In genomic region chr15:59028387-59028955, GRCh38 we compare ENCODE assay signal across 23 cellular contexts. TPM values are rescaled to one million over a fixed set of nuclear protein-coding genes. Genes with fewer than 3 reads are reported as not detected.
DNase-seq lines count a peak whose midpoint lies in the region; ATAC-seq and TF ChIP-seq lines count a peak whose summit lies in the region.
"Had no signal": no experiment of that assay in that cellular context is flagged by ENCODE, and none has a peak within 500 bp of the region (broad histone marks: within the 10 kb centered on the region; RNA-seq: fewer than 3 reads in every experiment).

No MANE protein-coding gene starts in this region.

- no peaks in the 10 kb centered on the region for H3K4me1 ChIP-seq in mammary epithelial cell (ENCODE audit: insufficient read depth, low read length)
- H3K4me1 ChIP-seq: Caco-2 had no signal

- H3K9me3 Mint-ChIP-seq in activated CD4-positive, alpha-beta T cell treated with anti-CD3 and anti-CD28 coated beads, Interleukin-2, amount 10 ng/mL, durations not matched to agents 24 days and 14 days, result no peaks in the 10 kb centered on the region
- no peaks in the 10 kb centered on the region for H3K9me3 Mint-ChIP-seq in activated CD4-positive, alpha-beta T cell treated with anti-CD3 and anti-CD28 coated beads, Interleukin-2, amount 10 ng/mL, durations not matched to agents 7 days and 5 days
- H3K9me3 Mint-ChIP-seq in MCF 10A (ENCODE audit: unreplicated experiment), result no peaks in the 10 kb centered on the region
- H3K9me3 Mint-ChIP-seq: CD4-positive, alpha-beta memory T cell; GM23338; IgD-negative memory B cell had no signal

- H2AFZ ChIP-seq in mammary epithelial cell (ENCODE audit: low read depth, low read length), result no peak overlapping the region
- H2AFZ ChIP-seq: GM23338 had no signal

- dilution Hi-C loops in mammary epithelial cell (cut with HindIII; ENCODE audit: low sequenced_read_pairs), result no loop called here

- ATAC-seq in esophagus mucosa, result no peak
- ATAC-seq in HG02938 (IDR thresholded peaks at IDR 0.05; ENCODE audit: unreplicated experiment), result no peak
- ATAC-seq: GM23338, Panc1 had no signal

- no peaks in the 10 kb centered on the region for H4K20me1 ChIP-seq in mammary epithelial cell (ENCODE audit: insufficient read depth, low read length)

- POLR2A ChIA-PET in activated CD4-positive, alpha-beta T cell treated with anti-CD3 and anti-CD28 coated beads, Interleukin-2, amount 10 ng/mL, durations not matched to agents 7 days and 5 days (lab: Charles Lee), result interaction anchor here (0.6 kb wide), 1 partner anchor 146 kb away, joined by 4 read pairs; no protein-coding TSS in a partner anchor
- POLR2A ChIA-PET in MCF 10A (lab: Yijun Ruan, JAX), result no interaction called here

- WGBS in mammary epithelial cell (ENCODE audit: low coverage, missing lambda C conversion rate), result 100% methylated on average over 2 of the region's 4 CpGs

- no TSS peak for BruUV-seq in MCF 10A (replicated peaks; lab: Mats Ljungman, UMichigan)
- BruUV-seq in mammary epithelial cell (replicated peaks; lab: Mats Ljungman, UMichigan), result no TSS peak

- H3K4me2 ChIP-seq in mammary epithelial cell (ENCODE audit: insufficient read depth, low read depth, low read length), result no peak overlapping the region
- H3K4me2 ChIP-seq: BLaER1 treated with 17β-estradiol and CSF1 and Interleukin-3, amounts not matched to agents 10 nM and 100 nM; GM23338 had no signal

- no peak overlapping the region for H3K27ac ChIP-seq in mammary epithelial cell (ENCODE audit: insufficient read depth, low read depth, low read length)
- H3K27ac ChIP-seq: BLaER1 treated with 17β-estradiol and CSF1 and Interleukin-3, amounts not matched to agents 10 nM and 100 nM had no signal

- H3K36me3 ChIP-seq in mammary epithelial cell (ENCODE audit: insufficient read depth, low read length), result peaks cover 9% of the 10 kb centered on the region

- H3K79me2 ChIP-seq in mammary epithelial cell (ENCODE audit: insufficient read depth, low read length), result peaks cover 80% of the 10 kb centered on the region

- peaks cover 45% of the 10 kb centered on the region for H3K36me3 Mint-ChIP-seq in activated CD4-positive, alpha-beta T cell treated with anti-CD3 and anti-CD28 coated beads, Interleukin-2, amount 10 ng/mL, durations not matched to agents 24 days and 14 days (ENCODE audit: low read depth)
- H3K36me3 Mint-ChIP-seq in activated CD4-positive, alpha-beta T cell treated with anti-CD3 and anti-CD28 coated beads, Interleukin-2, amount 10 ng/mL, durations not matched to agents 7 days and 5 days (ENCODE audit: low read depth), result peaks cover 47% of the 10 kb centered on the region
- peaks cover 32% of the 10 kb centered on the region for H3K36me3 Mint-ChIP-seq in MCF 10A (ENCODE audit: insufficient read depth, unreplicated experiment)

- no peak overlapping the region for H3K4me3 ChIP-seq in mammary epithelial cell (replicated peaks in 1 of 3; ENCODE audit: insufficient read depth in 1 of 3, low read depth in 2 of 3, low read length in 3 of 3)
- H3K4me3 ChIP-seq: BLaER1 treated with 17β-estradiol and CSF1 and Interleukin-3, amounts not matched to agents 10 nM and 100 nM; GM23338; HAP-1 had no signal

- H3K9me3 ChIP-seq in mammary epithelial cell (replicated peaks; ENCODE audit: insufficient read depth, low read length), result no peaks in the 10 kb centered on the region
- H3K9me3 ChIP-seq: Caco-2, HAP-1 had no signal

- no peak overlapping the region for H3K9ac ChIP-seq in mammary epithelial cell (ENCODE audit: insufficient read depth, low read length)
- H3K9ac ChIP-seq: BLaER1 treated with 17β-estradiol and CSF1 and Interleukin-3, amounts not matched to agents 10 nM and 100 nM had no signal

- peak overlapping the region; percentile 22 for H3K27ac Mint-ChIP-seq in activated CD4-positive, alpha-beta T cell treated with anti-CD3 and anti-CD28 coated beads, Interleukin-2, amount 10 ng/mL, durations not matched to agents 24 days and 14 days
- no peak overlapping the region for H3K27ac Mint-ChIP-seq in activated CD4-positive, alpha-beta T cell treated with anti-CD3 and anti-CD28 coated beads, Interleukin-2, amount 10 ng/mL, durations not matched to agents 7 days and 5 days
- H3K27ac Mint-ChIP-seq in MCF 10A (ENCODE audit: low read depth, unreplicated experiment), result no peak overlapping the region

- intact Hi-C loops in activated CD4-positive, alpha-beta T cell treated with anti-CD3 and anti-CD28 coated beads, Interleukin-2, amount 10 ng/mL, durations not matched to agents 24 days and 14 days (cut with micrococcal nuclease), result no loop called here
- intact Hi-C loops in MCF 10A (cut with micrococcal nuclease), result no loop called here
- intact Hi-C loops in mammary epithelial cell (cut with micrococcal nuclease), result no loop called here

- in situ Hi-C loops in mammary epithelial cell (cut with MboI; ENCODE audit: low sequenced_read_pairs in 2 of 2), result no loop called here

- TF ChIP-seq CTCF in MCF 10A (IDR thresholded peaks at IDR 0.05; ENCODE audit: unreplicated experiment) (no peak), mammary epithelial cell (conservative IDR thresholded peaks at IDR 0.05 in 1 of 2, IDR thresholded peaks at IDR 0.05 in 1 of 2; ENCODE audit: extremely low read depth in 1 of 2, insufficient read depth in 1 of 2, low read depth in 1 of 2, low read length in 2 of 2) (no peak)

- H3K4me3 Mint-ChIP-seq in activated CD4-positive, alpha-beta T cell treated with anti-CD3 and anti-CD28 coated beads, Interleukin-2, amount 10 ng/mL, durations not matched to agents 24 days and 14 days, result no peak overlapping the region
- H3K4me3 Mint-ChIP-seq in activated CD4-positive, alpha-beta T cell treated with anti-CD3 and anti-CD28 coated beads, Interleukin-2, amount 10 ng/mL, durations not matched to agents 7 days and 5 days, result no peak overlapping the region
- no peak overlapping the region for H3K4me3 Mint-ChIP-seq in MCF 10A (ENCODE audit: unreplicated experiment)
- H3K4me3 Mint-ChIP-seq: CD4-positive, alpha-beta memory T cell; GM23338; IgD-negative memory B cell had no signal

- peaks cover 21% of the 10 kb centered on the region for H3K4me1 Mint-ChIP-seq in activated CD4-positive, alpha-beta T cell treated with anti-CD3 and anti-CD28 coated beads, Interleukin-2, amount 10 ng/mL, durations not matched to agents 24 days and 14 days
- peaks cover 22% of the 10 kb centered on the region for H3K4me1 Mint-ChIP-seq in activated CD4-positive, alpha-beta T cell treated with anti-CD3 and anti-CD28 coated beads, Interleukin-2, amount 10 ng/mL, durations not matched to agents 7 days and 5 days
- peaks cover 24% of the 10 kb centered on the region for H3K4me1 Mint-ChIP-seq in MCF 10A (ENCODE audit: insufficient read depth, unreplicated experiment)

- H3K27me3 ChIP-seq in mammary epithelial cell (ENCODE audit: insufficient read depth, low read length), result no peaks in the 10 kb centered on the region
- H3K27me3 ChIP-seq: BLaER1 treated with 17β-estradiol and CSF1 and Interleukin-3, amounts not matched to agents 10 nM and 100 nM had no signal

- CTCF ChIA-PET in activated CD4-positive, alpha-beta T cell treated with anti-CD3 and anti-CD28 coated beads, Interleukin-2, amount 10 ng/mL, durations not matched to agents 7 days and 5 days (lab: Charles Lee), result no interaction called here
- CTCF ChIA-PET in MCF 10A (lab: Yijun Ruan, JAX) (interaction anchor here (0.5 to 1.2 kb wide), 3 partner anchors 12 to 52 kb away, joined by 3 to 4 read pairs (median 3); no protein-coding TSS in a partner anchor), mammary epithelial cell (lab: Charles Lee; ENCODE audit: low non-redundant PET) (no interaction called here)

- DNase-seq in activated CD4-positive, alpha-beta T cell treated with anti-CD3 and anti-CD28 coated beads, Interleukin-2, amount 10 ng/mL, durations not matched to agents 24 days and 14 days, result no peak
- no peak for DNase-seq in activated CD4-positive, alpha-beta T cell treated with anti-CD3 and anti-CD28 coated beads, Interleukin-2, amount 10 ng/mL, durations not matched to agents 7 days and 5 days
- DNase-seq in MCF 10A (ENCODE audit: unreplicated experiment), result peak; percentile 6
- DNase-seq in mammary epithelial cell, result no peak
- peak; percentile 23 for DNase-seq in iris pigment epithelial cell (ENCODE audit: low read depth)
- DNase-seq: 8988T; Caco-2; CD4-positive, alpha-beta memory T cell; DMS153; NCI-H1694; NCI-H2081; NCI-H2171; NCI-H345; NCI-H524; NCI-H774; NK-92 treated with Interleukin-12 subunit alpha and Interleukin-12 subunit beta, amount 100 ng/mL, for 24 hours had no signal

- H3K27me3 Mint-ChIP-seq in activated CD4-positive, alpha-beta T cell treated with anti-CD3 and anti-CD28 coated beads, Interleukin-2, amount 10 ng/mL, durations not matched to agents 24 days and 14 days, result no peaks in the 10 kb centered on the region
- no peaks in the 10 kb centered on the region for H3K27me3 Mint-ChIP-seq in activated CD4-positive, alpha-beta T cell treated with anti-CD3 and anti-CD28 coated beads, Interleukin-2, amount 10 ng/mL, durations not matched to agents 7 days and 5 days
- H3K27me3 Mint-ChIP-seq in MCF 10A (ENCODE audit: insufficient read depth, unreplicated experiment), result no peaks in the 10 kb centered on the region
- H3K27me3 Mint-ChIP-seq: CD4-positive, alpha-beta memory T cell; IgD-negative memory B cell had no signal

RNA-seq across cellular contexts. Expression of gene RNF111, which starts 41.0 kb away (rescaled TPM):
- total RNA-seq in activated CD4-positive, alpha-beta T cell treated with anti-CD3 and anti-CD28 coated beads, Interleukin-2, amount 10 ng/mL, durations not matched to agents 24 days and 14 days, result 32.9 and 35.1 TPM in 2 replicates
- 10 to 100 TPM; 39.2 to 44.2 TPM for total RNA-seq in activated CD4-positive, alpha-beta T cell treated with anti-CD3 and anti-CD28 coated beads, Interleukin-2, amount 10 ng/mL, durations not matched to agents 7 days and 5 days
- total RNA-seq in MCF 10A (2022) (29.2 and 32.8 TPM in 2 replicates), mammary epithelial cell (10 to 100 TPM; 22.0 to 30.7 TPM), esophagus mucosa (21.0 TPM)
- 17.2 TPM for polyA plus RNA-seq in mammary epithelial cell
- 93.1 TPM for polyA minus RNA-seq in mammary epithelial cell

Comparison
In these comparisons a context has a peak if more than half of its experiments do, and no peak if none do; other contexts are left out.
1. DNase-seq: peak in MCF 10A (single experiment) and iris pigment epithelial cell (single experiment); none in activated CD4-positive, alpha-beta T cell treated with anti-CD3 and anti-CD28 coated beads, Interleukin-2, amount 10 ng/mL, durations not matched to agents 24 days and 14 days (single experiment), activated CD4-positive, alpha-beta T cell treated with anti-CD3 and anti-CD28 coated beads, Interleukin-2, amount 10 ng/mL, durations not matched to agents 7 days and 5 days (single experiment) and mammary epithelial cell (single experiment).